Comparison of ENCODE assay signal across 1 cellular context in the genomic region with DNA sequence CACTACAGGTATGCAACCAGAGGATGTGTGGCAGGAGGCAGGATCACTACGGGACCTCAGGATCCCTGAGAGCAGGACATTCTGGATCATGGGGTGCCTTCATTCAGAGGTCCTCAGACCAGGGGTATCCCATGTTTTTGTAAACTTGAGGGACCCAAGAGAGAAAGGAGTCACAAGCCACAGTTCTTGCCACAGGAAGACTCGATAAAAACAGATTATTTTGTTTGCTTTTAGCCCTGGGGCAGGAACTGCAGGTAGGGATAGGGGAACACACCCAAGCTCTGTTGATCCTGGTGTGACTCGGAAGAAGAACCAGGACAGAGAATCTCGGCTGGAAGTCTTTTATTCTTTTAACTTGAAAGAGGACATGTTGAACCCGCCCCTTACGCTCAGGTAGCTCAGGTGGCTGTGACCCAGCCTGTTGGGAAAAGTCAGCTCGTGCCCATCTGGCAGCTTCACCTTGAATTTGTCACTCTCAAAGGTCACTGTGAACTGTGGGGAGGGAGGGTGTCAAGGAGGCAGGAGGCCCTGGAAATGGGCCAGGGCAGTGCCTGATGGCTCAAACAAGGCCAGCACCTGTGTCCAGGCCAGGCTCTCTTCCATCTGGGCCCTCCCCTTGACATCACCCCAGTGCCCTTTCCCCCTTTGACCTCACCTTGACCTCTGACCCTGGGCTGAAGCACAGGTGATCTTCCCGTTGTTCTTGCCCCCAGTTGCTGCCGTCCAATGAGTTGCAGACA.
A peak's percentile ranks its signal among the peaks of the same experiment; 100 is the strongest.
TF ChIP-seq lines count a peak whose summit lies in the region.

No MANE protein-coding gene starts in this region.

TF ChIP-seq in K562, 482 proteins besides CTCF, POLR2A, EP300 and RAD21 (continued from another document):
- TF ChIP-seq ESRRA (IDR thresholded peaks at IDR 0.05; ENCODE audit: borderline replicate concordance, low read depth) (peak; percentile 97), NEUROD1 (IDR thresholded peaks at IDR 0.05; ENCODE audit: borderline replicate concordance, low read depth, low read length, partially characterized antibody) (no peak), TOE1 (IDR thresholded peaks at IDR 0.05; ENCODE audit: borderline replicate concordance) (no peak), TOE1 (CRISPR knock-in tag; IDR thresholded peaks at IDR 0.05; ENCODE audit: borderline replicate concordance, low read depth) (no peak), ZNF253 (CRISPR knock-in tag; conservative IDR thresholded peaks at IDR 0.05) (no peak), NONO (IDR thresholded peaks at IDR 0.05; ENCODE audit: low read depth in 2 of 2, low read length in 1 of 2) (no peak), ZNF212 (CRISPR knock-in tag; IDR thresholded peaks at IDR 0.05) (no peak), MTA1 (IDR thresholded peaks at IDR 0.05; ENCODE audit: borderline replicate concordance) (no peak), CCAR2 (IDR thresholded peaks at IDR 0.05; ENCODE audit: low read depth, low read length) (no peak), CHCHD3 (CRISPR knock-in tag; IDR thresholded peaks at IDR 0.05) (no peak), ZC3H4 (CRISPR knock-in tag; IDR thresholded peaks at IDR 0.05; ENCODE audit: borderline replicate concordance) (no peak), HMG20A (CRISPR knock-in tag; conservative IDR thresholded peaks at IDR 0.05) (no peak), NR2C2 (CRISPR knock-in tag; IDR thresholded peaks at IDR 0.05) (peak; percentile 82), NR2C2 (tag; IDR thresholded peaks at IDR 0.05) (peak; percentile 91), ZNF76 (CRISPR knock-in tag; IDR thresholded peaks at IDR 0.05; ENCODE audit: borderline replicate concordance) (no peak), ZNF589 (CRISPR knock-in tag; IDR thresholded peaks at IDR 0.05; ENCODE audit: low read depth) (no peak), POLR2AphosphoS5 (IDR thresholded peaks at IDR 0.05; ENCODE audit: control insufficient read depth, insufficient read depth, low read depth, low read length) (peak; percentile 21; the same call in 1 of the 2 replicates), SMARCC2 (IDR thresholded peaks at IDR 0.05; ENCODE audit: low read depth) (no peak), GABPA (tag; conservative IDR thresholded peaks at IDR 0.05; ENCODE audit: low read depth) (no peak), PPARD (CRISPR knock-in tag; IDR thresholded peaks at IDR 0.05) (no peak), MCM3 (IDR thresholded peaks at IDR 0.05) (no peak), PHF8 (IDR thresholded peaks at IDR 0.05; ENCODE audit: borderline replicate concordance, low read length) (no peak), ZKSCAN8 (CRISPR knock-in tag; IDR thresholded peaks at IDR 0.05) (no peak)
- TF ChIP-seq, protein P1, sequence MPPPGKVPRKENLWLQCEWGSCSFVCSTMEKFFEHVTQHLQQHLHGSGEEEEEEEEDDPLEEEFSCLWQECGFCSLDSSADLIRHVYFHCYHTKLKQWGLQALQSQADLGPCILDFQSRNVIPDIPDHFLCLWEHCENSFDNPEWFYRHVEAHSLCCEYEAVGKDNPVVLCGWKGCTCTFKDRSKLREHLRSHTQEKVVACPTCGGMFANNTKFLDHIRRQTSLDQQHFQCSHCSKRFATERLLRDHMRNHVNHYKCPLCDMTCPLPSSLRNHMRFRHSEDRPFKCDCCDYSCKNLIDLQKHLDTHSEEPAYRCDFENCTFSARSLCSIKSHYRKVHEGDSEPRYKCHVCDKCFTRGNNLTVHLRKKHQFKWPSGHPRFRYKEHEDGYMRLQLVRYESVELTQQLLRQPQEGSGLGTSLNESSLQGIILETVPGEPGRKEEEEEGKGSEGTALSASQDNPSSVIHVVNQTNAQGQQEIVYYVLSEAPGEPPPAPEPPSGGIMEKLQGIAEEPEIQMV (tag; conservative IDR thresholded peaks at IDR 0.05; ENCODE audit: low read depth): no peak
- TF ChIP-seq, protein P2, sequence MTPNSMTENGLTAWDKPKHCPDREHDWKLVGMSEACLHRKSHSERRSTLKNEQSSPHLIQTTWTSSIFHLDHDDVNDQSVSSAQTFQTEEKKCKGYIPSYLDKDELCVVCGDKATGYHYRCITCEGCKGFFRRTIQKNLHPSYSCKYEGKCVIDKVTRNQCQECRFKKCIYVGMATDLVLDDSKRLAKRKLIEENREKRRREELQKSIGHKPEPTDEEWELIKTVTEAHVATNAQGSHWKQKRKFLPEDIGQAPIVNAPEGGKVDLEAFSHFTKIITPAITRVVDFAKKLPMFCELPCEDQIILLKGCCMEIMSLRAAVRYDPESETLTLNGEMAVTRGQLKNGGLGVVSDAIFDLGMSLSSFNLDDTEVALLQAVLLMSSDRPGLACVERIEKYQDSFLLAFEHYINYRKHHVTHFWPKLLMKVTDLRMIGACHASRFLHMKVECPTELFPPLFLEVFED (CRISPR knock-in tag; conservative IDR thresholded peaks at IDR 0.05): 0 out of 2 replicates have a peak, but pooled peaks have one; percentile 73
